In the genomic region with DNA sequence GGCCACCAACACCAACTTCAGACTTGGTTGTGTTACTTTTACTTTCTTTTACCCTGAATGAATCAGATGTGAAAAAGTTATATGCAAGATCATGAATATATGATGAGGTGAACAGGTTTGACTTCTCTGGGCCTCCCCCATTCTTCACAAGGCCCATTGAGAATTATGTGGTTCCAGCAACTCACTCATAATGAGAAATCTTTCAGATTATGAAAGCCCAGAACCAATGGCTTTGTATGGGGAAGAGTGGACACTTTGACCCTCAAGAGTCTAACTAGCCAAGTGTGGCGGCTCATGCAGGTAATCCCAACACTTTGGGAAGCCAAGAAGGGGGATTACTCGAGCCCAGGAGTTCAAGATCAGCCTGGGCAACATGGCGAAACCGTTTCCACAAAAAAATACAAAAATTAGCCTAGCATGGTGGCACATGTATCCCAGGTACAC, we compare ENCODE assay signal across 12 cellular contexts. TPM values are rescaled to one million over a fixed set of nuclear protein-coding genes. Genes with fewer than 3 reads are reported as not detected.
DNase-seq lines count a peak whose midpoint lies in the region; ATAC-seq and TF ChIP-seq lines count a peak whose summit lies in the region.
"Had no signal": no experiment of that assay in that cellular context is flagged by ENCODE, and none has a peak within 500 bp of the region (broad histone marks: within the 10 kb centered on the region; RNA-seq: fewer than 3 reads in every experiment).

No MANE protein-coding gene starts in this region.

- peak; percentile 69 for ATAC-seq in GM18502 (IDR thresholded peaks at IDR 0.05; ENCODE audit: poor library complexity, unreplicated experiment)
- ATAC-seq in GM19397 (IDR thresholded peaks at IDR 0.05; ENCODE audit: unreplicated experiment): peak; percentile 57
- peak; percentile 68 for ATAC-seq in HG02973 (IDR thresholded peaks at IDR 0.05; ENCODE audit: unreplicated experiment)

- no peaks in the 10 kb centered on the region for H3K9me3 Mint-ChIP-seq in activated naive CD8-positive, alpha-beta T cell (ENCODE audit: low read depth)
- H3K9me3 Mint-ChIP-seq: dendritic cell treated with granulocyte-macrophage colony-stimulating factor and Interleukin-4, amounts not matched to agents 40 ng/mL and 50 ng/mL, for 4 days; naive B cell had no signal

- peak overlapping the region; percentile 82 for H3K27ac Mint-ChIP-seq in activated naive CD8-positive, alpha-beta T cell
- H3K27ac Mint-ChIP-seq: dendritic cell treated with granulocyte-macrophage colony-stimulating factor and Interleukin-4, amounts not matched to agents 40 ng/mL and 50 ng/mL, for 4 days had no signal

- no peaks in the 10 kb centered on the region for H3K4me1 ChIP-seq in smooth muscle cell (ENCODE audit: low read depth)

- H3K36me3 ChIP-seq in smooth muscle cell (ENCODE audit: low read depth): no peaks in the 10 kb centered on the region

- H3K4me3 ChIP-seq in smooth muscle cell: no peak overlapping the region

- no peaks in the 10 kb centered on the region for H3K79me2 ChIP-seq in smooth muscle cell (ENCODE audit: low read depth)

- H3K9me3 ChIP-seq in smooth muscle cell (replicated peaks; ENCODE audit: low read depth): no peaks in the 10 kb centered on the region

- peak overlapping the region; percentile 31 for H3K4me3 Mint-ChIP-seq in activated naive CD8-positive, alpha-beta T cell
- H3K4me3 Mint-ChIP-seq: dendritic cell treated with granulocyte-macrophage colony-stimulating factor and Interleukin-4, amounts not matched to agents 40 ng/mL and 50 ng/mL, for 4 days; naive B cell had no signal

- peaks cover 59% of the 10 kb centered on the region for H3K4me1 Mint-ChIP-seq in activated naive CD8-positive, alpha-beta T cell (ENCODE audit: low read depth)

- TF ChIP-seq CTCF in smooth muscle cell (IDR thresholded peaks at IDR 0.05; ENCODE audit: borderline replicate concordance, insufficient read depth, poor library complexity, severe bottlenecking): no peak

- DNase-seq in smooth muscle cell (lab: John Stamatoyannopoulos, UW; ENCODE audit: unreplicated experiment) (no peak), NAMALWA (ENCODE audit: low spot score) (no peak), HCEC 1CT (no peak), T1000 (lab: John Stamatoyannopoulos, UW) (no peak)
- DNase-seq: DMS53, naive B cell, Right ventricle myocardium superior had no signal

- H4K20me1 ChIP-seq in smooth muscle cell (ENCODE audit: low read depth): no peaks in the 10 kb centered on the region

- no peaks in the 10 kb centered on the region for H3K27me3 Mint-ChIP-seq in activated naive CD8-positive, alpha-beta T cell
- H3K27me3 Mint-ChIP-seq: dendritic cell treated with granulocyte-macrophage colony-stimulating factor and Interleukin-4, amounts not matched to agents 40 ng/mL and 50 ng/mL, for 4 days; naive B cell had no signal

- 92% methylated on average over 4 of the region's 4 CpGs for WGBS in smooth muscle cell (ENCODE audit: low lambda C conversion rate)

- no peaks in the 10 kb centered on the region for H3K27me3 ChIP-seq in smooth muscle cell (ENCODE audit: low read depth)

- no peak overlapping the region for H2AFZ ChIP-seq in smooth muscle cell (ENCODE audit: low read depth)

- H3K36me3 Mint-ChIP-seq in activated naive CD8-positive, alpha-beta T cell: peaks cover 23% of the 10 kb centered on the region

- H3K27ac ChIP-seq in smooth muscle cell (ENCODE audit: low read depth): no peak overlapping the region

- H3K9ac ChIP-seq in smooth muscle cell (ENCODE audit: low read depth): no peak overlapping the region

- no peak overlapping the region for H3K4me2 ChIP-seq in smooth muscle cell

- no peaks in the 10 kb centered on the region for H3F3A ChIP-seq in smooth muscle cell (ENCODE audit: low read depth)

RNA-seq across cellular contexts. Expression of a gene that starts 16.1 kb away (rescaled TPM):
- 24.3 and 28.0 TPM in 2 replicates for total RNA-seq in smooth muscle cell
- 2.3 and 3.5 TPM in 2 replicates for polyA plus RNA-seq in smooth muscle cell

RNA-seq across cellular contexts. Expression of a gene that starts 43.5 kb away (rescaled TPM):
- 0.72 and 2.2 TPM in 2 replicates for total RNA-seq in smooth muscle cell
- polyA plus RNA-seq in smooth muscle cell: 0.82 TPM in 1 of 2 replicates, not detected in the other
